ENCODE assay signal across 2 cellular contexts in the genomic region with DNA sequence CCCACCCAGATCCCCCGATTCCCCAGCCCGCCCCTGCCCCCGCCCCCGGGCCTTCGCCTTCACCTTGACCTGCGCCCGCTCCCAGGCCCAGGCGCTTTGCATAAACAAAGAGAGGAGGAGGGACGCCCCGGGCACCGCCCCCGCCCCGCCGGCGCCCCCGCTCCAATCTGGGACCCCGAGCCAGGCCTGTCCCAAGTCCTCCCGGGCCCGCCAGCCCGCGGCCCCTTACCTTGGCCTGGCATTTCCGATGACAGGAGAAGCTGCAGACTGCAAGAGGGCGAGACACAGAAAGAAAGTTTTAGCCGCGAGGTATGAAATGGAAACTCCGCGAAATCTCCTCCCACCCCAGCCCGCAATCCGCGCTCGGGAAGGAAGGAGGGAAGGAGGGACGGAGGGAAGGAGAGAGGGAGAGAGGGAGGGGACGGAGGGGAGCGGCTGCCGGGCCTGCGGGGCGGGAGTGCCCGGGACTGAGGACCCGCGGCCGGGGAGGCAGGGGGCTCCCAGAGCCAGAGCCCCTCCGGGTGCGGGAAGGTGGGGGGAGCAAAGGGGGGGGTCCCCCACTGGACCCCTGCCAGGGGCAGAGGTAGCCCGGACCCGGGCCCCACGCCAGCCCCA.
TF ChIP-seq lines count a peak whose summit lies in the region.

No MANE protein-coding gene starts in this region.

TF ChIP-seq in endothelial cell of umbilical vein, 7 proteins besides CTCF, POLR2A, EP300 and RAD21 (continued from another document):
- TF ChIP-seq JUN (IDR thresholded peaks at IDR 0.05; ENCODE audit: borderline replicate concordance, insufficient read depth, insufficient read length, low read depth): no peak
- TF ChIP-seq EZH2 (IDR thresholded peaks at IDR 0.05; ENCODE audit: borderline replicate concordance, low read depth, low read length, severe bottlenecking): no peak

TF ChIP-seq in liver, 16 proteins besides CTCF, POLR2A, EP300 and RAD21 (continued from another document):
- TF ChIP-seq HNF4G (IDR thresholded peaks at IDR 0.05): no peak
- no peak for TF ChIP-seq SP1 (IDR thresholded peaks at IDR 0.05)
- TF ChIP-seq, protein P1, sequence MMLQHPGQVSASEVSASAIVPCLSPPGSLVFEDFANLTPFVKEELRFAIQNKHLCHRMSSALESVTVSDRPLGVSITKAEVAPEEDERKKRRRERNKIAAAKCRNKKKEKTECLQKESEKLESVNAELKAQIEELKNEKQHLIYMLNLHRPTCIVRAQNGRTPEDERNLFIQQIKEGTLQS (IDR thresholded peaks at IDR 0.05): no peak
- TF ChIP-seq, protein P2, sequence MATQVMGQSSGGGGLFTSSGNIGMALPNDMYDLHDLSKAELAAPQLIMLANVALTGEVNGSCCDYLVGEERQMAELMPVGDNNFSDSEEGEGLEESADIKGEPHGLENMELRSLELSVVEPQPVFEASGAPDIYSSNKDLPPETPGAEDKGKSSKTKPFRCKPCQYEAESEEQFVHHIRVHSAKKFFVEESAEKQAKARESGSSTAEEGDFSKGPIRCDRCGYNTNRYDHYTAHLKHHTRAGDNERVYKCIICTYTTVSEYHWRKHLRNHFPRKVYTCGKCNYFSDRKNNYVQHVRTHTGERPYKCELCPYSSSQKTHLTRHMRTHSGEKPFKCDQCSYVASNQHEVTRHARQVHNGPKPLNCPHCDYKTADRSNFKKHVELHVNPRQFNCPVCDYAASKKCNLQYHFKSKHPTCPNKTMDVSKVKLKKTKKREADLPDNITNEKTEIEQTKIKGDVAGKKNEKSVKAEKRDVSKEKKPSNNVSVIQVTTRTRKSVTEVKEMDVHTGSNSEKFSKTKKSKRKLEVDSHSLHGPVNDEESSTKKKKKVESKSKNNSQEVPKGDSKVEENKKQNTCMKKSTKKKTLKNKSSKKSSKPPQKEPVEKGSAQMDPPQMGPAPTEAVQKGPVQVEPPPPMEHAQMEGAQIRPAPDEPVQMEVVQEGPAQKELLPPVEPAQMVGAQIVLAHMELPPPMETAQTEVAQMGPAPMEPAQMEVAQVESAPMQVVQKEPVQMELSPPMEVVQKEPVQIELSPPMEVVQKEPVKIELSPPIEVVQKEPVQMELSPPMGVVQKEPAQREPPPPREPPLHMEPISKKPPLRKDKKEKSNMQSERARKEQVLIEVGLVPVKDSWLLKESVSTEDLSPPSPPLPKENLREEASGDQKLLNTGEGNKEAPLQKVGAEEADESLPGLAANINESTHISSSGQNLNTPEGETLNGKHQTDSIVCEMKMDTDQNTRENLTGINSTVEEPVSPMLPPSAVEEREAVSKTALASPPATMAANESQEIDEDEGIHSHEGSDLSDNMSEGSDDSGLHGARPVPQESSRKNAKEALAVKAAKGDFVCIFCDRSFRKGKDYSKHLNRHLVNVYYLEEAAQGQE (IDR thresholded peaks at IDR 0.05): no peak
- no peak for TF ChIP-seq FOXA2 (IDR thresholded peaks at IDR 0.05)
- no peak for TF ChIP-seq HNF4A (conservative IDR thresholded peaks at IDR 0.05)
- TF ChIP-seq EGR1 (IDR thresholded peaks at IDR 0.05; ENCODE audit: low read depth in 2 of 2): no peak
- TF ChIP-seq, protein P3, sequence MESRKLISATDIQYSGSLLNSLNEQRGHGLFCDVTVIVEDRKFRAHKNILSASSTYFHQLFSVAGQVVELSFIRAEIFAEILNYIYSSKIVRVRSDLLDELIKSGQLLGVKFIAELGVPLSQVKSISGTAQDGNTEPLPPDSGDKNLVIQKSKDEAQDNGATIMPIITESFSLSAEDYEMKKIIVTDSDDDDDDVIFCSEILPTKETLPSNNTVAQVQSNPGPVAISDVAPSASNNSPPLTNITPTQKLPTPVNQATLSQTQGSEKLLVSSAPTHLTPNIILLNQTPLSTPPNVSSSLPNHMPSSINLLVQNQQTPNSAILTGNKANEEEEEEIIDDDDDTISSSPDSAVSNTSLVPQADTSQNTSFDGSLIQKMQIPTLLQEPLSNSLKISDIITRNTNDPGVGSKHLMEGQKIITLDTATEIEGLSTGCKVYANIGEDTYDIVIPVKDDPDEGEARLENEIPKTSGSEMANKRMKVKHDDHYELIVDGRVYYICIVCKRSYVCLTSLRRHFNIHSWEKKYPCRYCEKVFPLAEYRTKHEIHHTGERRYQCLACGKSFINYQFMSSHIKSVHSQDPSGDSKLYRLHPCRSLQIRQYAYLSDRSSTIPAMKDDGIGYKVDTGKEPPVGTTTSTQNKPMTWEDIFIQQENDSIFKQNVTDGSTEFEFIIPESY (IDR thresholded peaks at IDR 0.05): no peak
